In the genomic region with DNA sequence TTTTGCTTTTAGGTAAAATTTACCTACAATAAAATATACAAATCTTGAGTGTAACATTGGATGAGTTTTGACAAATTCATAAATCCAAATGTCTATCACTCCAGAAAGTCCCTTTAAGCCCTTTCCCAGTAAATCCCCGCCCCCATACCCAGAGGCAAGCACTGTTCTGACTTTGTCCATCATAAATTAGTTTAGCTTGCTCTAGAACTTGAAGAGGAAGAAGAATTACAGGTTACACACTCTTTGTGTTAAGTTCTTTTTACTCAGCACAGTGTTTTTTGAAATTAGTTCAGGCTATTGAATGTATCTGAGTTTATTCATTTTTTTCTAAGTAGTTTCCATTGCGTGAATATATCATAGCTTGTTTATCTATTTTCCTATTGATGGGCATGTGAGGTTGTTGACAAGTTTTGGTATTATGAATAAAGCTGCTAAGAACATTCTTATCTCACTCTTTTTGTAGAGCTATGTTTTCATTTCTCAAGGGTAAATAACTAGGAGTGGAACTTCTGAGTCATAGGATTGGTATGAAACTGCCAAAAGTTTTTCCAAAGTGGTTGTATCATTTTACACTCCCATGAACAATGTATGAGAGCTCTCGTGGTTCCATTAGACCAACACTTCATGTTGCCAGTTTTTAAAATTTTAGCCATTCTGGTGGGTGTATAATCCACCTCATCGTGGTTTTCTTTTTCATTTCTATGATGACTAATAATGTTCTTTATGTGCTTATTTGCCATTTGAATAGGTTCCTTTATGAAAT, we compare ENCODE assay signal across 10 cellular contexts. TPM values are rescaled to one million over a fixed set of nuclear protein-coding genes. Genes with fewer than 3 reads are reported as not detected.
DNase-seq lines count a peak whose midpoint lies in the region; ATAC-seq and TF ChIP-seq lines count a peak whose summit lies in the region.
"Had no signal": no experiment of that assay in that cellular context is flagged by ENCODE, and none has a peak within 500 bp of the region (broad histone marks: within the 10 kb centered on the region; RNA-seq: fewer than 3 reads in every experiment).

No MANE protein-coding gene starts in this region.

- H3K4me1 ChIP-seq in lower lobe of right lung, result no peaks in the 10 kb centered on the region

- no peaks in the 10 kb centered on the region for H3K27me3 Mint-ChIP-seq in activated naive CD8-positive, alpha-beta T cell treated with anti-CD3 and anti-CD28 coated beads for 36 hours

- intact Hi-C loops in lower lobe of right lung (cut with DNase I), result no loop called here

- no peaks in the 10 kb centered on the region for H3K36me3 ChIP-seq in lower lobe of right lung
- H3K36me3 ChIP-seq: BLaER1 treated with 17β-estradiol and CSF1 and Interleukin-3, amounts not matched to agents 10 nM and 100 nM had no signal

- ATAC-seq in HG03108 (IDR thresholded peaks at IDR 0.05; ENCODE audit: unreplicated experiment) (peak; percentile 49), lower lobe of right lung (peak; percentile 85 to 95)

- peaks cover 23% of the 10 kb centered on the region for H3K4me1 Mint-ChIP-seq in activated naive CD8-positive, alpha-beta T cell treated with anti-CD3 and anti-CD28 coated beads for 36 hours

- peaks cover 5% of the 10 kb centered on the region for H3K9me3 Mint-ChIP-seq in activated naive CD8-positive, alpha-beta T cell treated with anti-CD3 and anti-CD28 coated beads for 36 hours

- H3K4me3 Mint-ChIP-seq in activated naive CD8-positive, alpha-beta T cell treated with anti-CD3 and anti-CD28 coated beads for 36 hours, result peak overlapping the region; percentile 25

- H3K27me3 ChIP-seq in lower lobe of right lung (ENCODE audit: low read depth), result no peaks in the 10 kb centered on the region
- H3K27me3 ChIP-seq: BLaER1 treated with 17β-estradiol and CSF1 and Interleukin-3, amounts not matched to agents 10 nM and 100 nM had no signal

- no peak for TF ChIP-seq CTCF in lower lobe of right lung (IDR thresholded peaks at IDR 0.05)

- no peak overlapping the region for H3K4me3 ChIP-seq in lower lobe of right lung
- H3K4me3 ChIP-seq: BLaER1 treated with 17β-estradiol and CSF1 and Interleukin-3, amounts not matched to agents 10 nM and 100 nM had no signal

- H3K9me3 ChIP-seq in lower lobe of right lung, result peaks cover 6% of the 10 kb centered on the region

- H3K27ac ChIP-seq in lower lobe of right lung, result peak overlapping the region; percentile 61
- H3K27ac ChIP-seq: BLaER1 treated with 17β-estradiol and CSF1 and Interleukin-3, amounts not matched to agents 10 nM and 100 nM; VCaP had no signal

- DNase-seq in NCI-H510A treated with DMSO at 0.1 percent for 48 hours (lab: John Stamatoyannopoulos, UW) (peak; percentile 3), NCI-H510A (lab: John Stamatoyannopoulos, UW) (no peak), lower lobe of right lung (no peak), HuH-7.5 (ENCODE audit: low spot score) (no peak), NCI-H2227 treated with DMSO at 0.1 percent for 48 hours (lab: John Stamatoyannopoulos, UW) (no peak), anterior cingulate cortex (lab: John Stamatoyannopoulos, UW) (no peak)
- DNase-seq in activated naive CD8-positive, alpha-beta T cell treated with anti-CD3 and anti-CD28 coated beads for 36 hours, result no peak

- peak overlapping the region; percentile 81 for H3K27ac Mint-ChIP-seq in activated naive CD8-positive, alpha-beta T cell treated with anti-CD3 and anti-CD28 coated beads for 36 hours

- H3K36me3 Mint-ChIP-seq in activated naive CD8-positive, alpha-beta T cell treated with anti-CD3 and anti-CD28 coated beads for 36 hours, result no peaks in the 10 kb centered on the region

RNA-seq across cellular contexts. Expression of a gene that starts 22.4 kb away (rescaled TPM):
- 1 to 10 TPM; 6.5 to 7.8 TPM for total RNA-seq in activated naive CD8-positive, alpha-beta T cell treated with anti-CD3 and anti-CD28 coated beads for 36 hours
- total RNA-seq in lower lobe of right lung, result 5.5 TPM
